14 cellular contexts compared by ENCODE assay signal in the genomic region with DNA sequence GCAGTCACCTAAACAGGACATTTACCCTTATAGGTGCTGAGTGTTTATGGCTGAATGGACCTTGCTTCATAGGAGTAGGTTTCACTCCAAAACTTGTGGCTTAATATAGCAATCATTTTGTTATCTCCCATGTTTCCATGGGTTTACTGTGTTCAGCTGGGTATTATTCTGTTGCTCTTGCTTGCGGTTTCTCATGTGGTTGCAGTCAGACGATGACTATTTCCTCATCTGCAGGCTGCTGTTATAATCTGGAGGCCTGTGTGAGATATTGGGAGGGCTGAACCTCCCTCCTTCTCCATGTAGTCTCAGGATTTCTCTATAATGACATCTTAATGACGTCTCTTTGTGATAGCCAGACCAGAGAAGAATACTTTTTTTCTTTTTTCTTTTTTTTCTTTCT.
DNase-seq lines count a peak whose midpoint lies in the region; ATAC-seq and TF ChIP-seq lines count a peak whose summit lies in the region.
"Had no signal": no experiment of that assay in that cellular context is flagged by ENCODE, and none has a peak within 500 bp of the region (broad histone marks: within the 10 kb centered on the region; RNA-seq: fewer than 3 reads in every experiment).

No MANE protein-coding gene starts in this region.

- H3K4me3 ChIP-seq in AG10803 (ENCODE audit: low read length) (no peak overlapping the region), suprapubic skin (no peak overlapping the region), SJCRH30 (no peak overlapping the region)

- H3K27me3 ChIP-seq in suprapubic skin (no peaks in the 10 kb centered on the region), SJCRH30 (no peaks in the 10 kb centered on the region)

- TF ChIP-seq EP300 in suprapubic skin (IDR thresholded peaks at IDR 0.05): no peak

- TF ChIP-seq CTCF in AG10803 (conservative IDR thresholded peaks at IDR 0.05; ENCODE audit: low read length): no peak
- TF ChIP-seq CTCF in suprapubic skin (IDR thresholded peaks at IDR 0.05): no peak

- no peak for TF ChIP-seq POLR2A in suprapubic skin (IDR thresholded peaks at IDR 0.05)

- H3K9me3 ChIP-seq in suprapubic skin (no peaks in the 10 kb centered on the region), SJCRH30 (replicated peaks) (no peaks in the 10 kb centered on the region)
- H3K9me3 ChIP-seq: Caco-2 had no signal

- peaks cover 9% of the 10 kb centered on the region for H3K27me3 Mint-ChIP-seq in central memory CD8-positive, alpha-beta T cell
- H3K27me3 Mint-ChIP-seq: activated naive CD8-positive, alpha-beta T cell had no signal

- no peaks in the 10 kb centered on the region for H3K36me3 Mint-ChIP-seq in central memory CD8-positive, alpha-beta T cell (ENCODE audit: insufficient read depth)
- H3K36me3 Mint-ChIP-seq: activated naive CD8-positive, alpha-beta T cell had no signal

- H3K4me1 ChIP-seq in suprapubic skin: peaks cover 10% of the 10 kb centered on the region
- peaks cover 13% of the 10 kb centered on the region for H3K4me1 ChIP-seq in SJCRH30
- H3K4me1 ChIP-seq: Caco-2 had no signal

- H3K36me3 ChIP-seq in suprapubic skin (no peaks in the 10 kb centered on the region), SJCRH30 (no peaks in the 10 kb centered on the region)

- H3K4me3 Mint-ChIP-seq in central memory CD8-positive, alpha-beta T cell: no peak overlapping the region
- H3K4me3 Mint-ChIP-seq: activated B cell treated with CpG ODN at 0.5 μM for 24 hours; activated naive CD8-positive, alpha-beta T cell had no signal

- no peaks in the 10 kb centered on the region for H3K9me3 Mint-ChIP-seq in central memory CD8-positive, alpha-beta T cell
- H3K9me3 Mint-ChIP-seq: activated B cell treated with CpG ODN at 0.5 μM for 24 hours had no signal

- 79% methylated on average over 3 of the region's 3 CpGs for WGBS in suprapubic skin

- H3K4me1 Mint-ChIP-seq in central memory CD8-positive, alpha-beta T cell: no peaks in the 10 kb centered on the region
- H3K4me1 Mint-ChIP-seq: activated B cell treated with CpG ODN at 0.5 μM for 24 hours had no signal

- peak; percentile 51 for ATAC-seq in GM19463 (IDR thresholded peaks at IDR 0.05; ENCODE audit: unreplicated experiment)
- ATAC-seq in central memory CD8-positive, alpha-beta T cell (replicated peaks; ENCODE audit: extremely low read depth, poor library complexity, severe bottlenecking): peak; percentile 78
- ATAC-seq: PC-3 had no signal

- DNase-seq in AG10803 (ENCODE audit: low read depth) (peak; percentile 40), NOMO-1 (lab: John Stamatoyannopoulos, UW; ENCODE audit: unreplicated experiment in 2 of 2) (peak; percentile 72 to 90), suprapubic skin (ENCODE audit: low spot score in 2 of 2) (no peak), SW 1271 (lab: John Stamatoyannopoulos, UW) (no peak), SJCRH30 (no peak)
- DNase-seq in central memory CD8-positive, alpha-beta T cell (ENCODE audit: low spot score in 2 of 2): no peak
- no peak for DNase-seq in stimulated activated naive CD4-positive, alpha-beta T cell treated with Interleukin-2 at 50 U/mL for 16 hours (lab: John Stamatoyannopoulos, UW)
- DNase-seq: activated B cell treated with CpG ODN at 0.5 μM for 24 hours, Caco-2, midbrain, NCI-H1417 treated with DMSO at 0.1 percent for 48 hours, PC-3 had no signal

- no peak overlapping the region for H3K27ac Mint-ChIP-seq in central memory CD8-positive, alpha-beta T cell (ENCODE audit: low read depth)
- H3K27ac Mint-ChIP-seq: activated B cell treated with CpG ODN at 0.5 μM for 24 hours; activated naive CD8-positive, alpha-beta T cell had no signal

- H3K27ac ChIP-seq in suprapubic skin (no peak overlapping the region), SJCRH30 (no peak overlapping the region)

Comparison
In these comparisons a context has a peak if more than half of its experiments do, and no peak if none do; other contexts are left out.
1. DNase-seq: peak in AG10803 (single experiment) and NOMO-1 (2 of 2); none in central memory CD8-positive, alpha-beta T cell (0 of 2), stimulated activated naive CD4-positive, alpha-beta T cell treated with Interleukin-2 at 50 U/mL for 16 hours (single experiment), suprapubic skin (0 of 2), SW 1271 (0 of 2) and SJCRH30 (0 of 2).